In the genomic region with DNA sequence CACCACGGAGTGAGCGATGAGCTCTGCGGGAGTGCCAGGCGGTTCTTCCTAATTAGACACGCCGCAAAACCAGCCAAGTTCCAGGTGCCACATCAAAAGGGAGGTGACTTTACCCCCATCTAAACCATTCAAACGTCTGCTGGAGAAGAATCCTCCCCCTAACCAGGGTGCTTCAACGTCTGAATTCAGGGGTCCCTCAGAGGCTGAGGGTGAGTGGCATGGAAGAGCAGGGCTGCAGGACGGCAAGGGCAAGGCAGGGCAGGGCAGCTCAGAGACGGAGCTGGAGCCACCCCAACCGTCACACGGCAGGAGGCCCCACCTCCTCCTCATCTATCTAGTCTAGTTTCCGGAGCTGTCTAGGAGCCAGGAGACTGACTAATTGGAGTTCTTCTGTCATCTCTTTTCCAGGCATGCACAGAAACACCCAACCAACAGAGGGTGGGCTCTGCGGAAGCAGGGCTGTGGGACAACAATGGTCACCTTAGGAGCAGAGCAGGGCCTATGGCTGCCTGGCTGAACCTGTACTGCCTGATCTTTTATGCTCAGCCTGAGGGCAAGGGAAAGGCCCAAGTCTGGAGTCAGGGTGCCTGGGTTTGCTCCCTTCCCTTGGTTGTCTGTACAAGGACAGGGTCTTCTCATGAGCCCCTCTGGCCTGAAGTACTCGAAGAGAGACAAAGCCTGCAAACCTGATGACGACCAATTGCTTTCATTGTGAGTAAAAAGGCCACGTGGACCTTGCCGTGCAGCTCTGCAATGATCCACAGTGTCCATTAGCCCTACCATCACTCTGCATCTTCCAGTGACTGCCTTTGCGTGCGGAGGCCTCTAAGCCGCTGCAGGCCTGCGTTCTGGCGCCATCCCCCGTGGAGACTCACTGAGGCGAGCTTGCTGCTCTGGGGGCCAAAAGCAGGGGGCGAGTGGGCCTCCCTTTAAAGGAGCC, we compare ENCODE assay signal across 1 cellular context.
TF ChIP-seq lines count a peak whose summit lies in the region.

No MANE protein-coding gene starts in this region.

TF ChIP-seq in K562, 482 proteins besides CTCF, POLR2A, EP300 and RAD21 (continued from another document and continues in another):
- TF ChIP-seq, protein P1, sequence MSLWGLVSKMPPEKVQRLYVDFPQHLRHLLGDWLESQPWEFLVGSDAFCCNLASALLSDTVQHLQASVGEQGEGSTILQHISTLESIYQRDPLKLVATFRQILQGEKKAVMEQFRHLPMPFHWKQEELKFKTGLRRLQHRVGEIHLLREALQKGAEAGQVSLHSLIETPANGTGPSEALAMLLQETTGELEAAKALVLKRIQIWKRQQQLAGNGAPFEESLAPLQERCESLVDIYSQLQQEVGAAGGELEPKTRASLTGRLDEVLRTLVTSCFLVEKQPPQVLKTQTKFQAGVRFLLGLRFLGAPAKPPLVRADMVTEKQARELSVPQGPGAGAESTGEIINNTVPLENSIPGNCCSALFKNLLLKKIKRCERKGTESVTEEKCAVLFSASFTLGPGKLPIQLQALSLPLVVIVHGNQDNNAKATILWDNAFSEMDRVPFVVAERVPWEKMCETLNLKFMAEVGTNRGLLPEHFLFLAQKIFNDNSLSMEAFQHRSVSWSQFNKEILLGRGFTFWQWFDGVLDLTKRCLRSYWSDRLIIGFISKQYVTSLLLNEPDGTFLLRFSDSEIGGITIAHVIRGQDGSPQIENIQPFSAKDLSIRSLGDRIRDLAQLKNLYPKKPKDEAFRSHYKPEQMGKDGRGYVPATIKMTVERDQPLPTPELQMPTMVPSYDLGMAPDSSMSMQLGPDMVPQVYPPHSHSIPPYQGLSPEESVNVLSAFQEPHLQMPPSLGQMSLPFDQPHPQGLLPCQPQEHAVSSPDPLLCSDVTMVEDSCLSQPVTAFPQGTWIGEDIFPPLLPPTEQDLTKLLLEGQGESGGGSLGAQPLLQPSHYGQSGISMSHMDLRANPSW (CRISPR knock-in tag; IDR thresholded peaks at IDR 0.05): no peak
- TF ChIP-seq BRCA1 (IDR thresholded peaks at IDR 0.05) (no peak), BRCA1 (CRISPR knock-in tag; IDR thresholded peaks at IDR 0.05) (no peak), RFX5 (IDR thresholded peaks at IDR 0.05; ENCODE audit: low read depth, low read length) (no peak), NCOA6 (IDR thresholded peaks at IDR 0.05) (no peak), TEAD4 (IDR thresholded peaks at IDR 0.05; ENCODE audit: low read length) (0 out of 2 replicates have a peak, but pooled peaks have one; percentile 22), TEAD4 (CRISPR knock-in tag; IDR thresholded peaks at IDR 0.05; ENCODE audit: borderline replicate concordance) (no peak), ZNF24 (IDR thresholded peaks at IDR 0.05) (peak; percentile 15; the same call in 1 of the 2 replicates), ZNF197 (CRISPR knock-in tag; IDR thresholded peaks at IDR 0.05; ENCODE audit: low read depth) (no peak), NFIX (CRISPR knock-in tag; IDR thresholded peaks at IDR 0.05; ENCODE audit: low read depth) (no peak), HNRNPUL1 (IDR thresholded peaks at IDR 0.05; ENCODE audit: low read length) (no peak), TCFL5 (CRISPR knock-in tag; conservative IDR thresholded peaks at IDR 0.05) (no peak), PML (IDR thresholded peaks at IDR 0.05; ENCODE audit: low read length) (no peak), THRAP3 (IDR thresholded peaks at IDR 0.05; ENCODE audit: borderline replicate concordance) (no peak), ZNF354B (CRISPR knock-in tag; IDR thresholded peaks at IDR 0.05) (no peak), KAT2B (IDR thresholded peaks at IDR 0.05; ENCODE audit: low read depth, low read length) (no peak), ZNF324 (CRISPR knock-in tag; IDR thresholded peaks at IDR 0.05) (no peak)
- TF ChIP-seq, protein P2, sequence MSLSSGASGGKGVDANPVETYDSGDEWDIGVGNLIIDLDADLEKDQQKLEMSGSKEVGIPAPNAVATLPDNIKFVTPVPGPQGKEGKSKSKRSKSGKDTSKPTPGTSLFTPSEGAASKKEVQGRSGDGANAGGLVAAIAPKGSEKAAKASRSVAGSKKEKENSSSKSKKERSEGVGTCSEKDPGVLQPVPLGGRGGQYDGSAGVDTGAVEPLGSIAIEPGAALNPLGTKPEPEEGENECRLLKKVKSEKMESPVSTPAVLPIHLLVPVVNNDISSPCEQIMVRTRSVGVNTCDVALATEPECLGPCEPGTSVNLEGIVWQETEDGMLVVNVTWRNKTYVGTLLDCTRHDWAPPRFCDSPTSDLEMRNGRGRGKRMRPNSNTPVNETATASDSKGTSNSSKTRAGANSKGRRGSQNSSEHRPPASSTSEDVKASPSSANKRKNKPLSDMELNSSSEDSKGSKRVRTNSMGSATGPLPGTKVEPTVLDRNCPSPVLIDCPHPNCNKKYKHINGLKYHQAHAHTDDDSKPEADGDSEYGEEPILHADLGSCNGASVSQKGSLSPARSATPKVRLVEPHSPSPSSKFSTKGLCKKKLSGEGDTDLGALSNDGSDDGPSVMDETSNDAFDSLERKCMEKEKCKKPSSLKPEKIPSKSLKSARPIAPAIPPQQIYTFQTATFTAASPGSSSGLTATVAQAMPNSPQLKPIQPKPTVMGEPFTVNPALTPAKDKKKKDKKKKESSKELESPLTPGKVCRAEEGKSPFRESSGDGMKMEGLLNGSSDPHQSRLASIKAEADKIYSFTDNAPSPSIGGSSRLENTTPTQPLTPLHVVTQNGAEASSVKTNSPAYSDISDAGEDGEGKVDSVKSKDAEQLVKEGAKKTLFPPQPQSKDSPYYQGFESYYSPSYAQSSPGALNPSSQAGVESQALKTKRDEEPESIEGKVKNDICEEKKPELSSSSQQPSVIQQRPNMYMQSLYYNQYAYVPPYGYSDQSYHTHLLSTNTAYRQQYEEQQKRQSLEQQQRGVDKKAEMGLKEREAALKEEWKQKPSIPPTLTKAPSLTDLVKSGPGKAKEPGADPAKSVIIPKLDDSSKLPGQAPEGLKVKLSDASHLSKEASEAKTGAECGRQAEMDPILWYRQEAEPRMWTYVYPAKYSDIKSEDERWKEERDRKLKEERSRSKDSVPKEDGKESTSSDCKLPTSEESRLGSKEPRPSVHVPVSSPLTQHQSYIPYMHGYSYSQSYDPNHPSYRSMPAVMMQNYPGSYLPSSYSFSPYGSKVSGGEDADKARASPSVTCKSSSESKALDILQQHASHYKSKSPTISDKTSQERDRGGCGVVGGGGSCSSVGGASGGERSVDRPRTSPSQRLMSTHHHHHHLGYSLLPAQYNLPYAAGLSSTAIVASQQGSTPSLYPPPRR (CRISPR knock-in tag; IDR thresholded peaks at IDR 0.05; ENCODE audit: borderline replicate concordance): no peak
- TF ChIP-seq, protein P3, sequence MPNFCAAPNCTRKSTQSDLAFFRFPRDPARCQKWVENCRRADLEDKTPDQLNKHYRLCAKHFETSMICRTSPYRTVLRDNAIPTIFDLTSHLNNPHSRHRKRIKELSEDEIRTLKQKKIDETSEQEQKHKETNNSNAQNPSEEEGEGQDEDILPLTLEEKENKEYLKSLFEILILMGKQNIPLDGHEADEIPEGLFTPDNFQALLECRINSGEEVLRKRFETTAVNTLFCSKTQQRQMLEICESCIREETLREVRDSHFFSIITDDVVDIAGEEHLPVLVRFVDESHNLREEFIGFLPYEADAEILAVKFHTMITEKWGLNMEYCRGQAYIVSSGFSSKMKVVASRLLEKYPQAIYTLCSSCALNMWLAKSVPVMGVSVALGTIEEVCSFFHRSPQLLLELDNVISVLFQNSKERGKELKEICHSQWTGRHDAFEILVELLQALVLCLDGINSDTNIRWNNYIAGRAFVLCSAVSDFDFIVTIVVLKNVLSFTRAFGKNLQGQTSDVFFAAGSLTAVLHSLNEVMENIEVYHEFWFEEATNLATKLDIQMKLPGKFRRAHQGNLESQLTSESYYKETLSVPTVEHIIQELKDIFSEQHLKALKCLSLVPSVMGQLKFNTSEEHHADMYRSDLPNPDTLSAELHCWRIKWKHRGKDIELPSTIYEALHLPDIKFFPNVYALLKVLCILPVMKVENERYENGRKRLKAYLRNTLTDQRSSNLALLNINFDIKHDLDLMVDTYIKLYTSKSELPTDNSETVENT (CRISPR knock-in tag; IDR thresholded peaks at IDR 0.05): no peak
- TF ChIP-seq, protein P4, sequence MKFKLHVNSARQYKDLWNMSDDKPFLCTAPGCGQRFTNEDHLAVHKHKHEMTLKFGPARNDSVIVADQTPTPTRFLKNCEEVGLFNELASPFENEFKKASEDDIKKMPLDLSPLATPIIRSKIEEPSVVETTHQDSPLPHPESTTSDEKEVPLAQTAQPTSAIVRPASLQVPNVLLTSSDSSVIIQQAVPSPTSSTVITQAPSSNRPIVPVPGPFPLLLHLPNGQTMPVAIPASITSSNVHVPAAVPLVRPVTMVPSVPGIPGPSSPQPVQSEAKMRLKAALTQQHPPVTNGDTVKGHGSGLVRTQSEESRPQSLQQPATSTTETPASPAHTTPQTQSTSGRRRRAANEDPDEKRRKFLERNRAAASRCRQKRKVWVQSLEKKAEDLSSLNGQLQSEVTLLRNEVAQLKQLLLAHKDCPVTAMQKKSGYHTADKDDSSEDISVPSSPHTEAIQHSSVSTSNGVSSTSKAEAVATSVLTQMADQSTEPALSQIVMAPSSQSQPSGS (CRISPR knock-in tag; IDR thresholded peaks at IDR 0.05): no peak
- TF ChIP-seq, protein P5, sequence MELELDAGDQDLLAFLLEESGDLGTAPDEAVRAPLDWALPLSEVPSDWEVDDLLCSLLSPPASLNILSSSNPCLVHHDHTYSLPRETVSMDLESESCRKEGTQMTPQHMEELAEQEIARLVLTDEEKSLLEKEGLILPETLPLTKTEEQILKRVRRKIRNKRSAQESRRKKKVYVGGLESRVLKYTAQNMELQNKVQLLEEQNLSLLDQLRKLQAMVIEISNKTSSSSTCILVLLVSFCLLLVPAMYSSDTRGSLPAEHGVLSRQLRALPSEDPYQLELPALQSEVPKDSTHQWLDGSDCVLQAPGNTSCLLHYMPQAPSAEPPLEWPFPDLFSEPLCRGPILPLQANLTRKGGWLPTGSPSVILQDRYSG (tag; conservative IDR thresholded peaks at IDR 0.05; ENCODE audit: low read depth): no peak
- TF ChIP-seq, protein P6, sequence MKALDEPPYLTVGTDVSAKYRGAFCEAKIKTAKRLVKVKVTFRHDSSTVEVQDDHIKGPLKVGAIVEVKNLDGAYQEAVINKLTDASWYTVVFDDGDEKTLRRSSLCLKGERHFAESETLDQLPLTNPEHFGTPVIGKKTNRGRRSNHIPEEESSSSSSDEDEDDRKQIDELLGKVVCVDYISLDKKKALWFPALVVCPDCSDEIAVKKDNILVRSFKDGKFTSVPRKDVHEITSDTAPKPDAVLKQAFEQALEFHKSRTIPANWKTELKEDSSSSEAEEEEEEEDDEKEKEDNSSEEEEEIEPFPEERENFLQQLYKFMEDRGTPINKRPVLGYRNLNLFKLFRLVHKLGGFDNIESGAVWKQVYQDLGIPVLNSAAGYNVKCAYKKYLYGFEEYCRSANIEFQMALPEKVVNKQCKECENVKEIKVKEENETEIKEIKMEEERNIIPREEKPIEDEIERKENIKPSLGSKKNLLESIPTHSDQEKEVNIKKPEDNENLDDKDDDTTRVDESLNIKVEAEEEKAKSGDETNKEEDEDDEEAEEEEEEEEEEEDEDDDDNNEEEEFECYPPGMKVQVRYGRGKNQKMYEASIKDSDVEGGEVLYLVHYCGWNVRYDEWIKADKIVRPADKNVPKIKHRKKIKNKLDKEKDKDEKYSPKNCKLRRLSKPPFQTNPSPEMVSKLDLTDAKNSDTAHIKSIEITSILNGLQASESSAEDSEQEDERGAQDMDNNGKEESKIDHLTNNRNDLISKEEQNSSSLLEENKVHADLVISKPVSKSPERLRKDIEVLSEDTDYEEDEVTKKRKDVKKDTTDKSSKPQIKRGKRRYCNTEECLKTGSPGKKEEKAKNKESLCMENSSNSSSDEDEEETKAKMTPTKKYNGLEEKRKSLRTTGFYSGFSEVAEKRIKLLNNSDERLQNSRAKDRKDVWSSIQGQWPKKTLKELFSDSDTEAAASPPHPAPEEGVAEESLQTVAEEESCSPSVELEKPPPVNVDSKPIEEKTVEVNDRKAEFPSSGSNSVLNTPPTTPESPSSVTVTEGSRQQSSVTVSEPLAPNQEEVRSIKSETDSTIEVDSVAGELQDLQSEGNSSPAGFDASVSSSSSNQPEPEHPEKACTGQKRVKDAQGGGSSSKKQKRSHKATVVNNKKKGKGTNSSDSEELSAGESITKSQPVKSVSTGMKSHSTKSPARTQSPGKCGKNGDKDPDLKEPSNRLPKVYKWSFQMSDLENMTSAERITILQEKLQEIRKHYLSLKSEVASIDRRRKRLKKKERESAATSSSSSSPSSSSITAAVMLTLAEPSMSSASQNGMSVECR (CRISPR knock-in tag; IDR thresholded peaks at IDR 0.05): no peak
- TF ChIP-seq, protein P7, sequence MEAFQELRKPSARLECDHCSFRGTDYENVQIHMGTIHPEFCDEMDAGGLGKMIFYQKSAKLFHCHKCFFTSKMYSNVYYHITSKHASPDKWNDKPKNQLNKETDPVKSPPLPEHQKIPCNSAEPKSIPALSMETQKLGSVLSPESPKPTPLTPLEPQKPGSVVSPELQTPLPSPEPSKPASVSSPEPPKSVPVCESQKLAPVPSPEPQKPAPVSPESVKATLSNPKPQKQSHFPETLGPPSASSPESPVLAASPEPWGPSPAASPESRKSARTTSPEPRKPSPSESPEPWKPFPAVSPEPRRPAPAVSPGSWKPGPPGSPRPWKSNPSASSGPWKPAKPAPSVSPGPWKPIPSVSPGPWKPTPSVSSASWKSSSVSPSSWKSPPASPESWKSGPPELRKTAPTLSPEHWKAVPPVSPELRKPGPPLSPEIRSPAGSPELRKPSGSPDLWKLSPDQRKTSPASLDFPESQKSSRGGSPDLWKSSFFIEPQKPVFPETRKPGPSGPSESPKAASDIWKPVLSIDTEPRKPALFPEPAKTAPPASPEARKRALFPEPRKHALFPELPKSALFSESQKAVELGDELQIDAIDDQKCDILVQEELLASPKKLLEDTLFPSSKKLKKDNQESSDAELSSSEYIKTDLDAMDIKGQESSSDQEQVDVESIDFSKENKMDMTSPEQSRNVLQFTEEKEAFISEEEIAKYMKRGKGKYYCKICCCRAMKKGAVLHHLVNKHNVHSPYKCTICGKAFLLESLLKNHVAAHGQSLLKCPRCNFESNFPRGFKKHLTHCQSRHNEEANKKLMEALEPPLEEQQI (IDR thresholded peaks at IDR 0.05): no peak
- TF ChIP-seq, protein P8, sequence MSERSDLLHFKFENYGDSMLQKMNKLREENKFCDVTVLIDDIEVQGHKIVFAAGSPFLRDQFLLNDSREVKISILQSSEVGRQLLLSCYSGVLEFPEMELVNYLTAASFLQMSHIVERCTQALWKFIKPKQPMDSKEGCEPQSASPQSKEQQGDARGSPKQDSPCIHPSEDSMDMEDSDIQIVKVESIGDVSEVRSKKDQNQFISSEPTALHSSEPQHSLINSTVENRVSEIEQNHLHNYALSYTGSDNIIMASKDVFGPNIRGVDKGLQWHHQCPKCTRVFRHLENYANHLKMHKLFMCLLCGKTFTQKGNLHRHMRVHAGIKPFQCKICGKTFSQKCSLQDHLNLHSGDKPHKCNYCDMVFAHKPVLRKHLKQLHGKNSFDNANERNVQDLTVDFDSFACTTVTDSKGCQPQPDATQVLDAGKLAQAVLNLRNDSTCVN (CRISPR knock-in tag; IDR thresholded peaks at IDR 0.05): no peak
- TF ChIP-seq, protein P9, sequence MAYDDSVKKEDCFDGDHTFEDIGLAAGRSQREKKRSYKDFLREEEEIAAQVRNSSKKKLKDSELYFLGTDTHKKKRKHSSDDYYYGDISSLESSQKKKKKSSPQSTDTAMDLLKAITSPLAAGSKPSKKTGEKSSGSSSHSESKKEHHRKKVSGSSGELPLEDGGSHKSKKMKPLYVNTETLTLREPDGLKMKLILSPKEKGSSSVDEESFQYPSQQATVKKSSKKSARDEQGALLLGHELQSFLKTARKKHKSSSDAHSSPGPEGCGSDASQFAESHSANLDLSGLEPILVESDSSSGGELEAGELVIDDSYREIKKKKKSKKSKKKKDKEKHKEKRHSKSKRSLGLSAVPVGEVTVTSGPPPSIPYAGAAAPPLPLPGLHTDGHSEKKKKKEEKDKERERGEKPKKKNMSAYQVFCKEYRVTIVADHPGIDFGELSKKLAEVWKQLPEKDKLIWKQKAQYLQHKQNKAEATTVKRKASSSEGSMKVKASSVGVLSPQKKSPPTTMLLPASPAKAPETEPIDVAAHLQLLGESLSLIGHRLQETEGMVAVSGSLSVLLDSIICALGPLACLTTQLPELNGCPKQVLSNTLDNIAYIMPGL (CRISPR knock-in tag; IDR thresholded peaks at IDR 0.05): no peak
